In the genomic region with DNA sequence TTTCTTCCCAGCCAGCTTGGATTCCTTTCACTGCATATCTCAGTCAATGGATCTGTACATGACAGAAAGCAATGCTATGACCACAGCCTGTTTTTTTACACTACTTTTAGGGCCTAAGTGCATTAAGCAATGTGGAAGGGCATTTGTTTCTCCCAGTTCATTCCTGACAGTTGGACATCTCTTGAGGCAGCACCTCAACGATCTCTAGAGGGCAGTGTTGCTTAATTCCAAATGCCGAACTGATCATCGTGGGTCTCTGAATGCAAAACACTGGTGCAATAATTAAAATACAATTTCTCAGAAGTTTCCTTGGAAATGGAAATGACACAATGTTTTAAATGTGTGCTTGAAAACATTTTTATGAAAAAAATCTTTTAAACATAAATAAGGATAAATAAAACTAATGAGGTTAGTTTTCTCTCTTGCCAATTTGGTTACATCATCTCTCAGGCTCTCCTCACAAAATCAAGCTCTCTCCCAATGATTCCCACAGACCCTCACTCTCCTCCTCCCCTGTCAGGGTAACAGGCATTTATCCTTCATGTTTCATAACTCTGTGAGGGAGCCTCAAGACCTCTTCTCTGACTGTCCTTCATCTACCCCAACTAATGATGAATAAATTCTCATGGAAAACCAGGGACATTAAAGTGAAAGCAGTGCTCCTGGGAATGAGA, we compare ENCODE assay signal across 8 cellular contexts.
DNase-seq lines count a peak whose midpoint lies in the region; ATAC-seq and TF ChIP-seq lines count a peak whose summit lies in the region.

No MANE protein-coding gene starts in this region.

- no peaks in the 10 kb centered on the region for H3K36me3 ChIP-seq in MG63
- no peaks in the 10 kb centered on the region for H3K36me3 ChIP-seq in SK-N-MC (ENCODE audit: insufficient read depth, low read length)

- TF ChIP-seq CTCF in coronary artery (IDR thresholded peaks at IDR 0.05) = peak; percentile 54

- DNase-seq in SKM-1 treated with dmso at 0.1 percent for 144 hours (lab: John Stamatoyannopoulos, UW; ENCODE audit: unreplicated experiment) (peak; percentile 5), SKM-1 (lab: John Stamatoyannopoulos, UW; ENCODE audit: unreplicated experiment) (no peak), MG63 (peak; percentile 18), SK-N-MC (ENCODE audit: low read depth, low spot score) (peak; percentile 69), coronary artery (ENCODE audit: low spot score) (no peak), left colon (peak in 1 of 2 donors; percentile 22)
- DNase-seq in stimulated activated naive CD8-positive, alpha-beta T cell treated with anti-CD3 and anti-CD28 coated beads, Interleukin-15, Interleukin-2, amounts not matched to agents 100 U/mL and 50 U/mL, for 24 hours = peak; percentile 35

- ATAC-seq in GM21619 (IDR thresholded peaks at IDR 0.05; ENCODE audit: unreplicated experiment) (peak; percentile 79), left colon (peak; percentile 75)
- ATAC-seq in stimulated activated naive CD8-positive, alpha-beta T cell treated with anti-CD3 and anti-CD28 coated beads, Interleukin-15, Interleukin-2, amounts not matched to agents 100 U/mL and 50 U/mL, for 24 hours = no peak

- no peak overlapping the region for H3K27ac ChIP-seq in SK-N-MC
- no peak overlapping the region for H3K27ac ChIP-seq in coronary artery

- H3K4me3 ChIP-seq in MG63 (peak overlapping the region; percentile 16; the same call in 1 of the 2 replicates), SK-N-MC (peak overlapping the region; percentile 47), coronary artery (peak overlapping the region; percentile 34)

- H3K27me3 ChIP-seq in MG63 = no peaks in the 10 kb centered on the region

- intact Hi-C loops in left colon (cut with DNase I, micrococcal nuclease) = loop anchor here in 1 of 2 donors (5.0 kb wide), 1 partner anchor 404 kb away; no protein-coding TSS in a partner anchor

- peak overlapping the region; percentile 47 for H3K9ac ChIP-seq in SK-N-MC (ENCODE audit: insufficient read length)

- no peaks in the 10 kb centered on the region for H3K9me3 ChIP-seq in MG63
- H3K9me3 ChIP-seq in SK-N-MC (ENCODE audit: low read depth, low read length) = no peaks in the 10 kb centered on the region

Comparison
In these comparisons a context has a peak if more than half of its experiments do, and no peak if none do; other contexts are left out.
1. DNase-seq: peak in SKM-1 treated with dmso at 0.1 percent for 144 hours (single experiment), MG63 (single experiment), SK-N-MC (single experiment) and stimulated activated naive CD8-positive, alpha-beta T cell treated with anti-CD3 and anti-CD28 coated beads, Interleukin-15, Interleukin-2, amounts not matched to agents 100 U/mL and 50 U/mL, for 24 hours (single experiment); none in SKM-1 (single experiment) and coronary artery (single experiment).
2. Peak in every context shown above with its lines, with median percentiles within 50 percentile points of each other: H3K4me3 ChIP-seq.